17 cellular contexts compared by ENCODE assay signal in genomic region chr7:122413339-122413738, GRCh38.
DNase-seq lines count a peak whose midpoint lies in the region; ATAC-seq and TF ChIP-seq lines count a peak whose summit lies in the region.
"Had no signal": no experiment of that assay in that cellular context is flagged by ENCODE, and none has a peak within 500 bp of the region (broad histone marks: within the 10 kb centered on the region; RNA-seq: fewer than 3 reads in every experiment).

No MANE protein-coding gene starts in this region.

- no peak for TF ChIP-seq POLR2A in stomach (IDR thresholded peaks at IDR 0.05)

- H3K36me3 Mint-ChIP-seq in activated T-helper 2 cell treated with anti-CD3 and anti-CD28 coated beads, Interferon-gamma antibody, Interleukin-2, Interleukin-4, amounts not matched to agents 10 μg/mL and 5 μg/mL and 100 μg/mL, durations not matched to agents 14 hours and 24 hours and 36 hours (ENCODE audit: low read depth), result no peaks in the 10 kb centered on the region

- no peaks in the 10 kb centered on the region for H3K9me3 Mint-ChIP-seq in activated T-helper 2 cell treated with anti-CD3 and anti-CD28 coated beads, Interferon-gamma antibody, Interleukin-2, Interleukin-4, amounts not matched to agents 10 μg/mL and 5 μg/mL and 100 μg/mL, durations not matched to agents 14 hours and 24 hours and 36 hours

- H3K4me2 ChIP-seq in PC-3 (ENCODE audit: low read length), result no peak overlapping the region

- CTCF ChIA-PET in PC-3 (lab: Charles Lee), result no interaction called here

- no peaks in the 10 kb centered on the region for H3K27me3 ChIP-seq in cardiac muscle cell
- H3K27me3 ChIP-seq in left lung, result no peaks in the 10 kb centered on the region
- H3K27me3 ChIP-seq in PC-3 (ENCODE audit: low read length), result no peaks in the 10 kb centered on the region
- H3K27me3 ChIP-seq in stomach, result no peaks in the 10 kb centered on the region

- ATAC-seq in left ventricle myocardium superior (no peak), left lung (peak; percentile 74), PC-3 (no peak)
- ATAC-seq: SK-N-SH treated with all-trans-retinoic acid at 6 μM for 48 hours had no signal

- H3K9ac ChIP-seq in PC-3 (ENCODE audit: low read length), result no peak overlapping the region

- H3K9me2 ChIP-seq in PC-3 (replicated peaks; ENCODE audit: low read length), result no peaks in the 10 kb centered on the region

- intact Hi-C loops in left ventricle myocardium superior (cut with micrococcal nuclease), result no loop called here
- intact Hi-C loops in left lung (cut with DNase I), result no loop called here
- intact Hi-C loops in activated T-helper 2 cell treated with anti-CD3 and anti-CD28 coated beads, Interferon-gamma antibody, Interleukin-2, Interleukin-4, amounts not matched to agents 10 μg/mL and 5 μg/mL and 100 μg/mL, durations not matched to agents 14 hours and 24 hours and 36 hours (cut with micrococcal nuclease), result no loop called here
- intact Hi-C loops in PC-3 (cut with micrococcal nuclease), result no loop called here
- intact Hi-C loops in stomach (cut with DNase I; ENCODE audit: low total_unique reads), result no loop called here

- WGBS in stomach, 5 donors, result 71 to 94% (median 87%) methylated on average over 1 of the region's 1 CpG

- no peak for TF ChIP-seq CTCF in cardiac muscle cell (IDR thresholded peaks at IDR 0.05; ENCODE audit: low read depth, low read length)
- no peak for TF ChIP-seq CTCF in left lung (IDR thresholded peaks at IDR 0.05)
- no peak for TF ChIP-seq CTCF in PC-3 (conservative IDR thresholded peaks at IDR 0.05; ENCODE audit: low read depth, low read length)
- no peak for TF ChIP-seq CTCF in stomach (IDR thresholded peaks at IDR 0.05)

- H3K4me3 ChIP-seq in cardiac muscle cell (no peak overlapping the region), left lung (no peak overlapping the region), PC-3 (ENCODE audit: low read length) (no peak overlapping the region), stomach (no peak overlapping the region)

- no peaks in the 10 kb centered on the region for H3K4me1 Mint-ChIP-seq in activated T-helper 2 cell treated with anti-CD3 and anti-CD28 coated beads, Interferon-gamma antibody, Interleukin-2, Interleukin-4, amounts not matched to agents 10 μg/mL and 5 μg/mL and 100 μg/mL, durations not matched to agents 14 hours and 24 hours and 36 hours (ENCODE audit: low read depth)

- H4K20me1 ChIP-seq in PC-3 (ENCODE audit: low read length), result no peaks in the 10 kb centered on the region

- H3K79me2 ChIP-seq in PC-3 (ENCODE audit: low read length), result no peaks in the 10 kb centered on the region

- DNase-seq in cardiac muscle cell (ENCODE audit: low read depth in 1 of 2, low spot score in 1 of 2) (peak in 1 of 2 donors; percentile 32), left ventricle myocardium superior (no peak), NCI-H2107 (lab: John Stamatoyannopoulos, UW) (peak; percentile 24), left lung (no peak), cerebellum (ENCODE audit: low spot score) (no peak), PC-3 (no peak), stomach (no peak)
- DNase-seq in activated T-helper 2 cell treated with anti-CD3 and anti-CD28 coated beads, Interferon-gamma antibody, Interleukin-2, Interleukin-4, amounts not matched to agents 10 μg/mL and 5 μg/mL and 100 μg/mL, durations not matched to agents 14 hours and 24 hours and 36 hours (ENCODE audit: low spot score), result no peak
- DNase-seq: Caco-2, DMS153, HFFc6, KG1, NCI-H1092, NCI-H2081, SHP77 treated with DMSO at 0.1 percent for 48 hours, T-helper 1 cell had no signal

- TF ChIP-seq EP300 in stomach (IDR thresholded peaks at IDR 0.05), result no peak

- H3K4me1 ChIP-seq in cardiac muscle cell (ENCODE audit: low read depth) (peaks cover 14% of the 10 kb centered on the region), left lung (no peaks in the 10 kb centered on the region), PC-3 (ENCODE audit: insufficient read depth, low read length) (no peaks in the 10 kb centered on the region), stomach (no peaks in the 10 kb centered on the region)
- H3K4me1 ChIP-seq: Caco-2 had no signal

- H3K27ac Mint-ChIP-seq in activated T-helper 2 cell treated with anti-CD3 and anti-CD28 coated beads, Interferon-gamma antibody, Interleukin-2, Interleukin-4, amounts not matched to agents 10 μg/mL and 5 μg/mL and 100 μg/mL, durations not matched to agents 14 hours and 24 hours and 36 hours, result no peak overlapping the region
- H3K27ac Mint-ChIP-seq: HFFc6 had no signal

- no peaks in the 10 kb centered on the region for H3F3A ChIP-seq in PC-3 (ENCODE audit: low read length, unreplicated experiment)

- BruUV-seq in PC-3 (replicated peaks; lab: Mats Ljungman, UMichigan), result no TSS peak

- H3K27ac ChIP-seq in cardiac muscle cell, result peak overlapping the region; percentile 17
- no peak overlapping the region for H3K27ac ChIP-seq in left lung
- H3K27ac ChIP-seq in PC-3 (ENCODE audit: low read length), result no peak overlapping the region
- no peak overlapping the region for H3K27ac ChIP-seq in stomach

- H3K9me3 ChIP-seq in cardiac muscle cell (ENCODE audit: low read depth), result no peaks in the 10 kb centered on the region
- H3K9me3 ChIP-seq in left lung, result no peaks in the 10 kb centered on the region
- H3K9me3 ChIP-seq in PC-3 (ENCODE audit: low read length), result no peaks in the 10 kb centered on the region
- no peaks in the 10 kb centered on the region for H3K9me3 ChIP-seq in stomach
- H3K9me3 ChIP-seq: Caco-2 had no signal

- no peaks in the 10 kb centered on the region for H3K27me3 Mint-ChIP-seq in activated T-helper 2 cell treated with anti-CD3 and anti-CD28 coated beads, Interferon-gamma antibody, Interleukin-2, Interleukin-4, amounts not matched to agents 10 μg/mL and 5 μg/mL and 100 μg/mL, durations not matched to agents 14 hours and 24 hours and 36 hours (ENCODE audit: low read depth)

- POLR2A ChIA-PET in PC-3 (lab: Charles Lee; ENCODE audit: unreplicated experiment), result no interaction called here

- H2AFZ ChIP-seq in PC-3 (ENCODE audit: low read length), result no peak overlapping the region

- H3K4me3 Mint-ChIP-seq in activated T-helper 2 cell treated with anti-CD3 and anti-CD28 coated beads, Interferon-gamma antibody, Interleukin-2, Interleukin-4, amounts not matched to agents 10 μg/mL and 5 μg/mL and 100 μg/mL, durations not matched to agents 14 hours and 24 hours and 36 hours (ENCODE audit: low read depth), result no peak overlapping the region
- H3K4me3 Mint-ChIP-seq: HFFc6 had no signal

- H3K36me3 ChIP-seq in cardiac muscle cell (no peaks in the 10 kb centered on the region), left lung (no peaks in the 10 kb centered on the region), PC-3 (ENCODE audit: low read depth, low read length) (no peaks in the 10 kb centered on the region), stomach (peaks cover 0 to 15% (median 5%) of the 10 kb centered on the region in 4 donors)
